ENCODE assay signal across 11 cellular contexts in the genomic region with DNA sequence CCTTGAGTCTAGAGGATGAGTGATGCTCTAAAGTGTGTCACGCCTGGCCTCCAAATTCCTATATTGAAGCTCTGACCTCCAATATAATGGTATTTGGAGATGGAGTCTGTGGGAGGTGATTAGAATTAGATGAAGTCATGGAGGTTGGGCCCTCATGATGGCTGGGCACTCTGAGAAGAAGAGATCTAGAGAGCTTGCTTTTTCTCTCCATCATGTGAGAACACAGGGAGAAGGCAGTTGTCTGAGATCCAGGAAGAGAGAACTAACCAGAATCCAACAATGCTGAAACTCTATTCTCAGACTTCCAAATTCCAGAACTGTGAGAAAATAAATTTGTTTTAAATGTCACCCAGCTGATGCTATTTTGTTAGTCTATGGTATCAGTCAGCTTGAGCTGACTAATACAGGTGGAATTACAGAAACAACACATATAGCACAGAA. TPM values are rescaled to one million over a fixed set of nuclear protein-coding genes. Genes with fewer than 3 reads are reported as not detected.
DNase-seq lines count a peak whose midpoint lies in the region; ATAC-seq and TF ChIP-seq lines count a peak whose summit lies in the region.
"Had no signal": no experiment of that assay in that cellular context is flagged by ENCODE, and none has a peak within 500 bp of the region (broad histone marks: within the 10 kb centered on the region; RNA-seq: fewer than 3 reads in every experiment).

No MANE protein-coding gene starts in this region.

- 96% methylated on average over 1 of the region's 1 CpG for WGBS in SK-N-SH (ENCODE audit: low lambda C conversion rate)
- 85 to 96% methylated on average over 1 of the region's 1 CpG for WGBS in esophagus squamous epithelium, 2 donors

- peak overlapping the region; percentile 47 for H3K9ac ChIP-seq in SK-N-SH

- peaks cover 17% of the 10 kb centered on the region for H3K36me3 Mint-ChIP-seq in activated CD8-positive, alpha-beta T cell treated with anti-CD3 and anti-CD28 coated beads for 36 hours (ENCODE audit: low read depth)
- H3K36me3 Mint-ChIP-seq in activated CD8-positive, alpha-beta T cell treated with anti-CD3 and anti-CD28 coated beads, Interleukin-2, amount 10 ng/mL, durations not matched to agents 7 days and 5 days (ENCODE audit: low read depth), result peaks cover 11% of the 10 kb centered on the region

- CTCF ChIA-PET in activated CD8-positive, alpha-beta T cell treated with anti-CD3 and anti-CD28 coated beads for 36 hours (lab: Charles Lee), result interaction anchor here (1.3 to 1.4 kb wide), 2 partner anchors 15 to 20 kb away, joined by 3 to 4 read pairs; a partner anchor contains a TSS
- CTCF ChIA-PET in activated CD8-positive, alpha-beta T cell treated with anti-CD3 and anti-CD28 coated beads, Interleukin-2, amount 10 ng/mL, durations not matched to agents 7 days and 5 days (lab: Charles Lee), result interaction anchor here (1.1 to 2.8 kb wide), 3 partner anchors 10 to 62 kb away, joined by 3 to 16 read pairs (median 8); a partner anchor contains a TSS
- CTCF ChIA-PET in SK-N-SH (lab: Yijun Ruan, JAX), result interaction anchor here (0.9 to 5.5 kb wide), 5 partner anchors 10 to 80 kb away, joined by 3 to 34 read pairs (median 4); a partner anchor contains a TSS

- DNase-seq in activated CD8-positive, alpha-beta T cell treated with anti-CD3 and anti-CD28 coated beads for 36 hours, result no peak
- DNase-seq in activated CD8-positive, alpha-beta T cell treated with anti-CD3 and anti-CD28 coated beads, Interleukin-2, amount 10 ng/mL, durations not matched to agents 7 days and 5 days, result no peak
- DNase-seq in SK-N-SH, result no peak
- DNase-seq in fibroblast of pulmonary artery (ENCODE audit: low read depth), result peak; percentile 49
- peak; percentile 29 for DNase-seq in smooth muscle cell of the brain vasculature (ENCODE audit: low read depth, low spot score)
- no peak for DNase-seq in esophagus squamous epithelium (lab: John Stamatoyannopoulos, UW)
- no peak for DNase-seq in HuH-7.5 (ENCODE audit: low spot score)
- DNase-seq: activated CD4-positive, alpha-beta T cell treated with anti-CD3 and anti-CD28 coated beads, Interleukin-2, amount 50 U/mL, for 1 hour; caudate nucleus; SJCRH30 had no signal

- POLR2A ChIA-PET in activated CD8-positive, alpha-beta T cell treated with anti-CD3 and anti-CD28 coated beads for 36 hours (lab: Charles Lee), result interaction anchor here (0.6 to 1.3 kb wide), 3 partner anchors 8 to 52 kb away, joined by 3 read pairs; no protein-coding TSS in a partner anchor
- POLR2A ChIA-PET in activated CD8-positive, alpha-beta T cell treated with anti-CD3 and anti-CD28 coated beads, Interleukin-2, amount 10 ng/mL, durations not matched to agents 7 days and 5 days (lab: Charles Lee), result interaction anchor here (1.2 kb wide), 1 partner anchor 15 kb away, joined by 3 read pairs; a partner anchor contains a TSS
- POLR2A ChIA-PET in SK-N-SH (lab: Yijun Ruan, JAX), result no interaction called here

- no peak for TF ChIP-seq RAD21 in SK-N-SH (IDR thresholded peaks at IDR 0.05; ENCODE audit: low read length)

- no peaks in the 10 kb centered on the region for H3K9me3 Mint-ChIP-seq in activated CD8-positive, alpha-beta T cell treated with anti-CD3 and anti-CD28 coated beads for 36 hours
- no peaks in the 10 kb centered on the region for H3K9me3 Mint-ChIP-seq in activated CD8-positive, alpha-beta T cell treated with anti-CD3 and anti-CD28 coated beads, Interleukin-2, amount 10 ng/mL, durations not matched to agents 7 days and 5 days (ENCODE audit: insufficient read depth)

- H3K4me1 ChIP-seq in SK-N-SH (ENCODE audit: control insufficient read depth in 1 of 2, insufficient read depth in 2 of 2, low read depth in 1 of 2, low read length in 1 of 2) (peaks cover 0 to 34% of the 10 kb centered on the region in 2 experiments; a peak in 2 of 4 replicates), esophagus squamous epithelium (peaks cover 0 to 12% (median 4%) of the 10 kb centered on the region in 3 donors)

- peak overlapping the region in 1 of 2 experiments; percentile 80; a peak in 2 of 4 replicates for H3K27ac ChIP-seq in SK-N-SH (ENCODE audit: low read depth in 2 of 2, low read length in 1 of 2)
- H3K27ac ChIP-seq in esophagus squamous epithelium, result no peak overlapping the region
- H3K27ac ChIP-seq: SJCRH30 had no signal

- no peak overlapping the region for H2AFZ ChIP-seq in SK-N-SH (ENCODE audit: low read depth)

- no peak for TF ChIP-seq CTCF in activated CD8-positive, alpha-beta T cell treated with anti-CD3 and anti-CD28 coated beads for 36 hours (IDR thresholded peaks at IDR 0.05)
- TF ChIP-seq CTCF in SK-N-SH (IDR thresholded peaks at IDR 0.05), result no peak
- TF ChIP-seq CTCF in fibroblast of pulmonary artery (IDR thresholded peaks at IDR 0.05; ENCODE audit: low read length, missing control alignments), result no peak
- TF ChIP-seq CTCF in esophagus squamous epithelium (IDR thresholded peaks at IDR 0.05), result no peak

- peak overlapping the region; percentile 35 for H3K4me2 ChIP-seq in SK-N-SH

- no peaks in the 10 kb centered on the region for H3K27me3 ChIP-seq in SK-N-SH (ENCODE audit: insufficient read depth)
- no peaks in the 10 kb centered on the region for H3K27me3 ChIP-seq in esophagus squamous epithelium
- H3K27me3 ChIP-seq: SJCRH30 had no signal

- peaks cover 38% of the 10 kb centered on the region for H3K4me1 Mint-ChIP-seq in activated CD8-positive, alpha-beta T cell treated with anti-CD3 and anti-CD28 coated beads for 36 hours (ENCODE audit: low read depth)
- H3K4me1 Mint-ChIP-seq in activated CD8-positive, alpha-beta T cell treated with anti-CD3 and anti-CD28 coated beads, Interleukin-2, amount 10 ng/mL, durations not matched to agents 7 days and 5 days (ENCODE audit: low read depth), result peaks cover 4% of the 10 kb centered on the region

- TF ChIP-seq POLR2A in esophagus squamous epithelium (IDR thresholded peaks at IDR 0.05), result no peak

- H3K36me3 ChIP-seq in SK-N-SH (replicated peaks in 1 of 2; ENCODE audit: control insufficient read depth in 1 of 2, insufficient read depth in 2 of 2, low read length in 1 of 2) (peaks cover 0 to 9% of the 10 kb centered on the region in 2 experiments), esophagus squamous epithelium (peaks cover 0 to 10% (median 0%) of the 10 kb centered on the region in 3 donors)

- H3K79me2 ChIP-seq in SK-N-SH (ENCODE audit: insufficient read depth), result peaks cover 95% of the 10 kb centered on the region

- H3F3A ChIP-seq in SK-N-SH (replicated peaks; ENCODE audit: insufficient read depth), result peaks cover 39% of the 10 kb centered on the region

- H4K20me1 ChIP-seq in SK-N-SH (ENCODE audit: insufficient read depth), result peaks cover 75% of the 10 kb centered on the region

- intact Hi-C loops in activated CD8-positive, alpha-beta T cell treated with anti-CD3 and anti-CD28 coated beads for 36 hours (cut with micrococcal nuclease), result no loop called here
- intact Hi-C loops in esophagus squamous epithelium (cut with DNase I), result no loop called here

- peak overlapping the region; percentile 44 for H3K27ac Mint-ChIP-seq in activated CD8-positive, alpha-beta T cell treated with anti-CD3 and anti-CD28 coated beads for 36 hours
- H3K27ac Mint-ChIP-seq in activated CD8-positive, alpha-beta T cell treated with anti-CD3 and anti-CD28 coated beads, Interleukin-2, amount 10 ng/mL, durations not matched to agents 7 days and 5 days, result no peak overlapping the region

- ATAC-seq in activated CD8-positive, alpha-beta T cell treated with anti-CD3 and anti-CD28 coated beads for 36 hours, result no peak
- ATAC-seq in activated CD8-positive, alpha-beta T cell treated with anti-CD3 and anti-CD28 coated beads, Interleukin-2, amount 10 ng/mL, durations not matched to agents 7 days and 5 days, result no peak
- ATAC-seq in GM21526 (IDR thresholded peaks at IDR 0.05; ENCODE audit: low FRiP score, unreplicated experiment), result no peak

- no peaks in the 10 kb centered on the region for H3K9me2 ChIP-seq in SK-N-SH

- H3K4me3 ChIP-seq in SK-N-SH (ENCODE audit: low read depth in 2 of 2, low read length in 1 of 2) (no peak overlapping the region), fibroblast of pulmonary artery (replicated peaks; ENCODE audit: low read depth, low read length) (no peak overlapping the region), esophagus squamous epithelium (no peak overlapping the region)
- H3K4me3 ChIP-seq: SJCRH30 had no signal

- no peak overlapping the region for H3K4me3 Mint-ChIP-seq in activated CD8-positive, alpha-beta T cell treated with anti-CD3 and anti-CD28 coated beads for 36 hours
- no peak overlapping the region for H3K4me3 Mint-ChIP-seq in activated CD8-positive, alpha-beta T cell treated with anti-CD3 and anti-CD28 coated beads, Interleukin-2, amount 10 ng/mL, durations not matched to agents 7 days and 5 days

- no peaks in the 10 kb centered on the region for H3K9me3 ChIP-seq in SK-N-SH
- H3K9me3 ChIP-seq in esophagus squamous epithelium, result no peaks in the 10 kb centered on the region
- H3K9me3 ChIP-seq: SJCRH30 had no signal

- peak in 1 of 2 experiments; percentile 7; a peak in 1 of 4 replicates for TF ChIP-seq EP300 in SK-N-SH (IDR thresholded peaks at IDR 0.05; ENCODE audit: borderline replicate concordance in 1 of 2, low read depth in 1 of 2, low read length in 1 of 2)

- H3K27me3 Mint-ChIP-seq in activated CD8-positive, alpha-beta T cell treated with anti-CD3 and anti-CD28 coated beads for 36 hours, result no peaks in the 10 kb centered on the region
- no peaks in the 10 kb centered on the region for H3K27me3 Mint-ChIP-seq in activated CD8-positive, alpha-beta T cell treated with anti-CD3 and anti-CD28 coated beads, Interleukin-2, amount 10 ng/mL, durations not matched to agents 7 days and 5 days (ENCODE audit: low read depth)

TF ChIP-seq in SK-N-SH, 30 proteins besides CTCF, POLR2A, EP300 and RAD21 (continues in another document):
- no peak for TF ChIP-seq RFX5 (IDR thresholded peaks at IDR 0.05; ENCODE audit: low read length)
- TF ChIP-seq FOXM1 (IDR thresholded peaks at IDR 0.05; ENCODE audit: low read depth), result no peak
- no peak for TF ChIP-seq YY1 (IDR thresholded peaks at IDR 0.05; ENCODE audit: low read depth)
- TF ChIP-seq TCF12 (IDR thresholded peaks at IDR 0.05), result peak; percentile 36; the same call in 1 of the 2 replicates
- TF ChIP-seq NRF1 (IDR thresholded peaks at IDR 0.05; ENCODE audit: low read depth, low read length), result no peak
- TF ChIP-seq FOSL2 (IDR thresholded peaks at IDR 0.05; ENCODE audit: borderline replicate concordance, low read depth), result peak; percentile 59; the same call in 1 of the 2 replicates
- no peak for TF ChIP-seq NFIC (IDR thresholded peaks at IDR 0.05; ENCODE audit: borderline replicate concordance)

RNA-seq across cellular contexts. Expression of a gene that starts 15.1 kb away (rescaled TPM):
- total RNA-seq in activated CD8-positive, alpha-beta T cell treated with anti-CD3 and anti-CD28 coated beads for 36 hours, result 10 to 100 TPM; 46.2 to 48.0 TPM
- 10 to 100 TPM; 31.3 to 33.4 TPM for total RNA-seq in activated CD8-positive, alpha-beta T cell treated with anti-CD3 and anti-CD28 coated beads, Interleukin-2, amount 10 ng/mL, durations not matched to agents 7 days and 5 days
- polyA plus RNA-seq in SK-N-SH (2012; rRNA removed), result 29.5 and 32.1 TPM in 2 replicates
- 21.7 and 23.4 TPM in 2 replicates for polyA plus RNA-seq in SK-N-SH (2012; cell fraction: cytosol; rRNA removed)
- 53.3 and 54.4 TPM in 2 replicates for polyA plus RNA-seq in SK-N-SH (2012; cell fraction: nucleus; rRNA removed)
- 10 to 100 TPM; 17.4 to 32.0 (median 18.5) TPM for total RNA-seq in esophagus squamous epithelium

Comparison
In these comparisons a context has a peak if more than half of its experiments do, and no peak if none do; other contexts are left out.
1. DNase-seq: peak in fibroblast of pulmonary artery (single experiment) and smooth muscle cell of the brain vasculature (single experiment); none in activated CD8-positive, alpha-beta T cell treated with anti-CD3 and anti-CD28 coated beads for 36 hours (single experiment), activated CD8-positive, alpha-beta T cell treated with anti-CD3 and anti-CD28 coated beads, Interleukin-2, amount 10 ng/mL, durations not matched to agents 7 days and 5 days (single experiment), SK-N-SH (single experiment), esophagus squamous epithelium (single experiment) and HuH-7.5 (single experiment).